Comparison of ENCODE assay signal across 1 cellular context in the genomic region with DNA sequence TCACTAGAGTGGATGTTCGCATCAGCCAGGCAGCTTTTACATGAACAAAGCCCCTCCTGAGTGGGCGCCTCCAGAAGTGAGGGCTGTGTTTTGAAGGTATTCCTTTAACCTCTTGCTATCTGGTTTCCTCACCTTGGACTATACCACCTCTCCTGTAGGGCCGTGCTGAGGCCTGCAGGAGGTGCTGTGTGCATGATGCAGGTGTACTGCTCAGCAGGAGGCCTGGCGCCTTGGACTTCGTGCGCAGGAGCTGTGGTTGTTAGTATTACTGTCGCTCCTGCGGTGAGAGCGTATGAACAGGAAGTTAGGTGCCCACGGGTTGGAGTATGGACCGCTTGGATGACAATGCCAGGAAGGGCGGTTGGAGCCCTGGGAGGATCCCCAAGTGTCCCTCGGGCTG.
TF ChIP-seq lines count a peak whose summit lies in the region.

No MANE protein-coding gene starts in this region.

TF ChIP-seq in GM23338, 12 proteins besides CTCF, POLR2A, EP300 and RAD21 (continued from another document):
- TF ChIP-seq, protein P1, sequence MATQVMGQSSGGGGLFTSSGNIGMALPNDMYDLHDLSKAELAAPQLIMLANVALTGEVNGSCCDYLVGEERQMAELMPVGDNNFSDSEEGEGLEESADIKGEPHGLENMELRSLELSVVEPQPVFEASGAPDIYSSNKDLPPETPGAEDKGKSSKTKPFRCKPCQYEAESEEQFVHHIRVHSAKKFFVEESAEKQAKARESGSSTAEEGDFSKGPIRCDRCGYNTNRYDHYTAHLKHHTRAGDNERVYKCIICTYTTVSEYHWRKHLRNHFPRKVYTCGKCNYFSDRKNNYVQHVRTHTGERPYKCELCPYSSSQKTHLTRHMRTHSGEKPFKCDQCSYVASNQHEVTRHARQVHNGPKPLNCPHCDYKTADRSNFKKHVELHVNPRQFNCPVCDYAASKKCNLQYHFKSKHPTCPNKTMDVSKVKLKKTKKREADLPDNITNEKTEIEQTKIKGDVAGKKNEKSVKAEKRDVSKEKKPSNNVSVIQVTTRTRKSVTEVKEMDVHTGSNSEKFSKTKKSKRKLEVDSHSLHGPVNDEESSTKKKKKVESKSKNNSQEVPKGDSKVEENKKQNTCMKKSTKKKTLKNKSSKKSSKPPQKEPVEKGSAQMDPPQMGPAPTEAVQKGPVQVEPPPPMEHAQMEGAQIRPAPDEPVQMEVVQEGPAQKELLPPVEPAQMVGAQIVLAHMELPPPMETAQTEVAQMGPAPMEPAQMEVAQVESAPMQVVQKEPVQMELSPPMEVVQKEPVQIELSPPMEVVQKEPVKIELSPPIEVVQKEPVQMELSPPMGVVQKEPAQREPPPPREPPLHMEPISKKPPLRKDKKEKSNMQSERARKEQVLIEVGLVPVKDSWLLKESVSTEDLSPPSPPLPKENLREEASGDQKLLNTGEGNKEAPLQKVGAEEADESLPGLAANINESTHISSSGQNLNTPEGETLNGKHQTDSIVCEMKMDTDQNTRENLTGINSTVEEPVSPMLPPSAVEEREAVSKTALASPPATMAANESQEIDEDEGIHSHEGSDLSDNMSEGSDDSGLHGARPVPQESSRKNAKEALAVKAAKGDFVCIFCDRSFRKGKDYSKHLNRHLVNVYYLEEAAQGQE (IDR thresholded peaks at IDR 0.05; ENCODE audit: unreplicated experiment), result no peak
- no peak for TF ChIP-seq NANOG (IDR thresholded peaks at IDR 0.05; ENCODE audit: borderline replicate concordance)
- no peak for TF ChIP-seq JUNB (IDR thresholded peaks at IDR 0.05; ENCODE audit: unreplicated experiment)
- TF ChIP-seq CREB1 (CRISPR knock-in tag; IDR thresholded peaks at IDR 0.05; ENCODE audit: low read depth), result no peak
- TF ChIP-seq, protein P2, sequence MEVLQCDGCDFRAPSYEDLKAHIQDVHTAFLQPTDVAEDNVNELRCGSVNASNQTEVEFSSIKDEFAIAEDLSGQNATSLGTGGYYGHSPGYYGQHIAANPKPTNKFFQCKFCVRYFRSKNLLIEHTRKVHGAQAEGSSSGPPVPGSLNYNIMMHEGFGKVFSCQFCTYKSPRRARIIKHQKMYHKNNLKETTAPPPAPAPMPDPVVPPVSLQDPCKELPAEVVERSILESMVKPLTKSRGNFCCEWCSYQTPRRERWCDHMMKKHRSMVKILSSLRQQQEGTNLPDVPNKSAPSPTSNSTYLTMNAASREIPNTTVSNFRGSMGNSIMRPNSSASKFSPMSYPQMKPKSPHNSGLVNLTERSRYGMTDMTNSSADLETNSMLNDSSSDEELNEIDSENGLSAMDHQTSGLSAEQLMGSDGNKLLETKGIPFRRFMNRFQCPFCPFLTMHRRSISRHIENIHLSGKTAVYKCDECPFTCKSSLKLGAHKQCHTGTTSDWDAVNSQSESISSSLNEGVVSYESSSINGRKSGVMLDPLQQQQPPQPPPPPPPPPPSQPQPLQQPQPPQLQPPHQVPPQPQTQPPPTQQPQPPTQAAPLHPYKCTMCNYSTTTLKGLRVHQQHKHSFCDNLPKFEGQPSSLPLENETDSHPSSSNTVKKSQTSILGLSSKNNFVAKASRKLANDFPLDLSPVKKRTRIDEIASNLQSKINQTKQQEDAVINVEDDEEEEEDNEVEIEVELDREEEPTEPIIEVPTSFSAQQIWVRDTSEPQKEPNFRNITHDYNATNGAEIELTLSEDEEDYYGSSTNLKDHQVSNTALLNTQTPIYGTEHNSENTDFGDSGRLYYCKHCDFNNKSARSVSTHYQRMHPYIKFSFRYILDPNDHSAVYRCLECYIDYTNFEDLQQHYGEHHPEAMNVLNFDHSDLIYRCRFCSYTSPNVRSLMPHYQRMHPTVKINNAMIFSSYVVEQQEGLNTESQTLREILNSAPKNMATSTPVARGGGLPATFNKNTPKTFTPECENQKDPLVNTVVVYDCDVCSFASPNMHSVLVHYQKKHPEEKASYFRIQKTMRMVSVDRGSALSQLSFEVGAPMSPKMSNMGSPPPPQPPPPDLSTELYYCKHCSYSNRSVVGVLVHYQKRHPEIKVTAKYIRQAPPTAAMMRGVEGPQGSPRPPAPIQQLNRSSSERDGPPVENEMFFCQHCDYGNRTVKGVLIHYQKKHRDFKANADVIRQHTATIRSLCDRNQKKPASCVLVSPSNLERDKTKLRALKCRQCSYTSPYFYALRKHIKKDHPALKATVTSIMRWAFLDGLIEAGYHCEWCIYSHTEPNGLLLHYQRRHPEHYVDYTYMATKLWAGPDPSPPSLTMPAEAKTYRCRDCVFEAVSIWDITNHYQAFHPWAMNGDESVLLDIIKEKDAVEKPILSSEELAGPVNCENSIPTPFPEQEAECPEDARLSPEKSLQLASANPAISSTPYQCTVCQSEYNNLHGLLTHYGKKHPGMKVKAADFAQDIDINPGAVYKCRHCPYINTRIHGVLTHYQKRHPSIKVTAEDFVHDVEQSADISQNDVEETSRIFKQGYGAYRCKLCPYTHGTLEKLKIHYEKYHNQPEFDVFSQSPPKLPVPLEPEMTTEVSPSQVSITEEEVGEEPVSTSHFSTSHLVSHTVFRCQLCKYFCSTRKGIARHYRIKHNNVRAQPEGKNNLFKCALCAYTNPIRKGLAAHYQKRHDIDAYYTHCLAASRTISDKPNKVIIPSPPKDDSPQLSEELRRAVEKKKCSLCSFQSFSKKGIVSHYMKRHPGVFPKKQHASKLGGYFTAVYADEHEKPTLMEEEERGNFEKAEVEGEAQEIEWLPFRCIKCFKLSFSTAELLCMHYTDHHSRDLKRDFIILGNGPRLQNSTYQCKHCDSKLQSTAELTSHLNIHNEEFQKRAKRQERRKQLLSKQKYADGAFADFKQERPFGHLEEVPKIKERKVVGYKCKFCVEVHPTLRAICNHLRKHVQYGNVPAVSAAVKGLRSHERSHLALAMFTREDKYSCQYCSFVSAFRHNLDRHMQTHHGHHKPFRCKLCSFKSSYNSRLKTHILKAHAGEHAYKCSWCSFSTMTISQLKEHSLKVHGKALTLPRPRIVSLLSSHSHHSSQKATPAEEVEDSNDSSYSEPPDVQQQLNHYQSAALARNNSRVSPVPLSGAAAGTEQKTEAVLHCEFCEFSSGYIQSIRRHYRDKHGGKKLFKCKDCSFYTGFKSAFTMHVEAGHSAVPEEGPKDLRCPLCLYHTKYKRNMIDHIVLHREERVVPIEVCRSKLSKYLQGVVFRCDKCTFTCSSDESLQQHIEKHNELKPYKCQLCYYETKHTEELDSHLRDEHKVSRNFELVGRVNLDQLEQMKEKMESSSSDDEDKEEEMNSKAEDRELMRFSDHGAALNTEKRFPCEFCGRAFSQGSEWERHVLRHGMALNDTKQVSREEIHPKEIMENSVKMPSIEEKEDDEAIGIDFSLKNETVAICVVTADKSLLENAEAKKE (CRISPR knock-in tag; IDR thresholded peaks at IDR 0.05), result no peak
